1 cellular context compared by ENCODE assay signal in the genomic region with DNA sequence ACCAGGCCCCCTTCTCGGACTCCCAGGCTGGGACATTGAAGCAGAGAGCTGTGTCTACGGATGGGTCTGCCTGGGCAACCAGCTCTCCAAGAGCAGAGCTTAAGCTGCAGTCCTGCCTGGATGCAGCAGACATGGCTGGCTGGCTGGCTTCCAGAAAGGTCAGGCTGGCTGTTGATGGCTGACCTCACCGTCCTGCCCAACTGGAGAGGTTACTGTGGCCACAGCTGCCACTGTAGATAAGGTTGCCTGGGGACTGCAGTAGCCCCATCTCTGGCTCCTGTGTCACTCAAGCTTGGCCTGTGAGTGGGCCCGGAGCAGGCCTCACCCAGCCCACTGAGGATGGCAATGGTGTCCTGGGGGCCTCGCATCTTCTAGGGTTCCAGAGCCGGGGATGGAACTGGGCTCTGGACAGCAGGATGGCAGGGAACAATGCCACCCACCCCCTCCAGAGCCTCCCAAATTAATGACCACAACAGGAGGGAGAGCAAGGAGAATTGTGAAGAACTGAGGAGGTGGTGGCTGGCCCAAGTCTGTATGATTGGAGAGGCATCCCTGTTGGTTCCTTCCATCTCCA.
A peak's percentile ranks its signal among the peaks of the same experiment; 100 is the strongest.
TF ChIP-seq lines count a peak whose summit lies in the region.

No MANE protein-coding gene starts in this region.

TF ChIP-seq in K562, 482 proteins besides CTCF, POLR2A, EP300 and RAD21 (continued from another document):
- TF ChIP-seq, protein P1, sequence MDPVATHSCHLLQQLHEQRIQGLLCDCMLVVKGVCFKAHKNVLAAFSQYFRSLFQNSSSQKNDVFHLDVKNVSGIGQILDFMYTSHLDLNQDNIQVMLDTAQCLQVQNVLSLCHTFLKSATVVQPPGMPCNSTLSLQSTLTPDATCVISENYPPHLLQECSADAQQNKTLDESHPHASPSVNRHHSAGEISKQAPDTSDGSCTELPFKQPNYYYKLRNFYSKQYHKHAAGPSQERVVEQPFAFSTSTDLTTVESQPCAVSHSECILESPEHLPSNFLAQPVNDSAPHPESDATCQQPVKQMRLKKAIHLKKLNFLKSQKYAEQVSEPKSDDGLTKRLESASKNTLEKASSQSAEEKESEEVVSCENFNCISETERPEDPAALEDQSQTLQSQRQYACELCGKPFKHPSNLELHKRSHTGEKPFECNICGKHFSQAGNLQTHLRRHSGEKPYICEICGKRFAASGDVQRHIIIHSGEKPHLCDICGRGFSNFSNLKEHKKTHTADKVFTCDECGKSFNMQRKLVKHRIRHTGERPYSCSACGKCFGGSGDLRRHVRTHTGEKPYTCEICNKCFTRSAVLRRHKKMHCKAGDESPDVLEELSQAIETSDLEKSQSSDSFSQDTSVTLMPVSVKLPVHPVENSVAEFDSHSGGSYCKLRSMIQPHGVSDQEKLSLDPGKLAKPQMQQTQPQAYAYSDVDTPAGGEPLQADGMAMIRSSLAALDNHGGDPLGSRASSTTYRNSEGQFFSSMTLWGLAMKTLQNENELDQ (CRISPR knock-in tag; IDR thresholded peaks at IDR 0.05; ENCODE audit: borderline replicate concordance) = no peak
- TF ChIP-seq ZNF311 (CRISPR knock-in tag; IDR thresholded peaks at IDR 0.05) (no peak; the same call in 1 of the 2 replicates), XRCC5 (IDR thresholded peaks at IDR 0.05; ENCODE audit: low read depth, low read length) (0 out of 2 replicates have a peak, but pooled peaks have one; percentile 11), CHD2 (IDR thresholded peaks at IDR 0.05; ENCODE audit: low read depth, low read length) (0 out of 2 replicates have a peak, but pooled peaks have one; percentile 19), MAFG (tag; conservative IDR thresholded peaks at IDR 0.05) (no peak), NFIX (CRISPR knock-in tag; IDR thresholded peaks at IDR 0.05; ENCODE audit: low read depth) (peak; percentile 9; the same call in 1 of the 2 replicates), NBN (IDR thresholded peaks at IDR 0.05; ENCODE audit: low read depth) (no peak), GABPB2 (CRISPR knock-in tag; conservative IDR thresholded peaks at IDR 0.05) (no peak), FOXA1 (IDR thresholded peaks at IDR 0.05; ENCODE audit: borderline replicate concordance) (no peak), PTRF (tag; IDR thresholded peaks at IDR 0.05) (no peak), ZNF707 (CRISPR knock-in tag; conservative IDR thresholded peaks at IDR 0.05) (no peak), FOXP1 (CRISPR knock-in tag; IDR thresholded peaks at IDR 0.05) (peak; percentile 5; the same call in 1 of the 2 replicates), ZNF143 (CRISPR knock-in tag; IDR thresholded peaks at IDR 0.05) (no peak), ZNF79 (CRISPR knock-in tag; IDR thresholded peaks at IDR 0.05; ENCODE audit: low read depth) (no peak), ZNF57 (CRISPR knock-in tag; IDR thresholded peaks at IDR 0.05) (no peak), SAFB (IDR thresholded peaks at IDR 0.05; ENCODE audit: borderline replicate concordance, low read depth, low read length) (no peak), RNF2 (IDR thresholded peaks at IDR 0.05) (peak; percentile 96), SMARCC2 (IDR thresholded peaks at IDR 0.05; ENCODE audit: low read depth) (peak; percentile 82), ETS2 (tag; IDR thresholded peaks at IDR 0.05; ENCODE audit: borderline replicate concordance, poor library complexity, severe bottlenecking) (no peak), ZNF239 (CRISPR knock-in tag; IDR thresholded peaks at IDR 0.05) (no peak; the same call in 1 of the 2 replicates)
- TF ChIP-seq, protein P2, sequence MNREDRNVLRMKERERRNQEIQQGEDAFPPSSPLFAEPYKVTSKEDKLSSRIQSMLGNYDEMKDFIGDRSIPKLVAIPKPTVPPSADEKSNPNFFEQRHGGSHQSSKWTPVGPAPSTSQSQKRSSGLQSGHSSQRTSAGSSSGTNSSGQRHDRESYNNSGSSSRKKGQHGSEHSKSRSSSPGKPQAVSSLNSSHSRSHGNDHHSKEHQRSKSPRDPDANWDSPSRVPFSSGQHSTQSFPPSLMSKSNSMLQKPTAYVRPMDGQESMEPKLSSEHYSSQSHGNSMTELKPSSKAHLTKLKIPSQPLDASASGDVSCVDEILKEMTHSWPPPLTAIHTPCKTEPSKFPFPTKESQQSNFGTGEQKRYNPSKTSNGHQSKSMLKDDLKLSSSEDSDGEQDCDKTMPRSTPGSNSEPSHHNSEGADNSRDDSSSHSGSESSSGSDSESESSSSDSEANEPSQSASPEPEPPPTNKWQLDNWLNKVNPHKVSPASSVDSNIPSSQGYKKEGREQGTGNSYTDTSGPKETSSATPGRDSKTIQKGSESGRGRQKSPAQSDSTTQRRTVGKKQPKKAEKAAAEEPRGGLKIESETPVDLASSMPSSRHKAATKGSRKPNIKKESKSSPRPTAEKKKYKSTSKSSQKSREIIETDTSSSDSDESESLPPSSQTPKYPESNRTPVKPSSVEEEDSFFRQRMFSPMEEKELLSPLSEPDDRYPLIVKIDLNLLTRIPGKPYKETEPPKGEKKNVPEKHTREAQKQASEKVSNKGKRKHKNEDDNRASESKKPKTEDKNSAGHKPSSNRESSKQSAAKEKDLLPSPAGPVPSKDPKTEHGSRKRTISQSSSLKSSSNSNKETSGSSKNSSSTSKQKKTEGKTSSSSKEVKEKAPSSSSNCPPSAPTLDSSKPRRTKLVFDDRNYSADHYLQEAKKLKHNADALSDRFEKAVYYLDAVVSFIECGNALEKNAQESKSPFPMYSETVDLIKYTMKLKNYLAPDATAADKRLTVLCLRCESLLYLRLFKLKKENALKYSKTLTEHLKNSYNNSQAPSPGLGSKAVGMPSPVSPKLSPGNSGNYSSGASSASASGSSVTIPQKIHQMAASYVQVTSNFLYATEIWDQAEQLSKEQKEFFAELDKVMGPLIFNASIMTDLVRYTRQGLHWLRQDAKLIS (CRISPR knock-in tag; IDR thresholded peaks at IDR 0.05) = no peak
- TF ChIP-seq, protein P3, sequence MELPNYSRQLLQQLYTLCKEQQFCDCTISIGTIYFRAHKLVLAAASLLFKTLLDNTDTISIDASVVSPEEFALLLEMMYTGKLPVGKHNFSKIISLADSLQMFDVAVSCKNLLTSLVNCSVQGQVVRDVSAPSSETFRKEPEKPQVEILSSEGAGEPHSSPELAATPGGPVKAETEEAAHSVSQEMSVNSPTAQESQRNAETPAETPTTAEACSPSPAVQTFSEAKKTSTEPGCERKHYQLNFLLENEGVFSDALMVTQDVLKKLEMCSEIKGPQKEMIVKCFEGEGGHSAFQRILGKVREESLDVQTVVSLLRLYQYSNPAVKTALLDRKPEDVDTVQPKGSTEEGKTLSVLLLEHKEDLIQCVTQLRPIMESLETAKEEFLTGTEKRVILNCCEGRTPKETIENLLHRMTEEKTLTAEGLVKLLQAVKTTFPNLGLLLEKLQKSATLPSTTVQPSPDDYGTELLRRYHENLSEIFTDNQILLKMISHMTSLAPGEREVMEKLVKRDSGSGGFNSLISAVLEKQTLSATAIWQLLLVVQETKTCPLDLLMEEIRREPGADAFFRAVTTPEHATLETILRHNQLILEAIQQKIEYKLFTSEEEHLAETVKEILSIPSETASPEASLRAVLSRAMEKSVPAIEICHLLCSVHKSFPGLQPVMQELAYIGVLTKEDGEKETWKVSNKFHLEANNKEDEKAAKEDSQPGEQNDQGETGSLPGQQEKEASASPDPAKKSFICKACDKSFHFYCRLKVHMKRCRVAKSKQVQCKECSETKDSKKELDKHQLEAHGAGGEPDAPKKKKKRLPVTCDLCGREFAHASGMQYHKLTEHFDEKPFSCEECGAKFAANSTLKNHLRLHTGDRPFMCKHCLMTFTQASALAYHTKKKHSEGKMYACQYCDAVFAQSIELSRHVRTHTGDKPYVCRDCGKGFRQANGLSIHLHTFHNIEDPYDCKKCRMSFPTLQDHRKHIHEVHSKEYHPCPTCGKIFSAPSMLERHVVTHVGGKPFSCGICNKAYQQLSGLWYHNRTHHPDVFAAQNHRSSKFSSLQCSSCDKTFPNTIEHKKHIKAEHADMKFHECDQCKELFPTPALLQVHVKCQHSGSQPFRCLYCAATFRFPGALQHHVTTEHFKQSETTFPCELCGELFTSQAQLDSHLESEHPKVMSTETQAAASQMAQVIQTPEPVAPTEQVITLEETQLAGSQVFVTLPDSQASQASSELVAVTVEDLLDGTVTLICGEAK (IDR thresholded peaks at IDR 0.05) = no peak
- TF ChIP-seq, protein P3 (CRISPR knock-in tag; IDR thresholded peaks at IDR 0.05) = no peak
- TF ChIP-seq, protein P4, sequence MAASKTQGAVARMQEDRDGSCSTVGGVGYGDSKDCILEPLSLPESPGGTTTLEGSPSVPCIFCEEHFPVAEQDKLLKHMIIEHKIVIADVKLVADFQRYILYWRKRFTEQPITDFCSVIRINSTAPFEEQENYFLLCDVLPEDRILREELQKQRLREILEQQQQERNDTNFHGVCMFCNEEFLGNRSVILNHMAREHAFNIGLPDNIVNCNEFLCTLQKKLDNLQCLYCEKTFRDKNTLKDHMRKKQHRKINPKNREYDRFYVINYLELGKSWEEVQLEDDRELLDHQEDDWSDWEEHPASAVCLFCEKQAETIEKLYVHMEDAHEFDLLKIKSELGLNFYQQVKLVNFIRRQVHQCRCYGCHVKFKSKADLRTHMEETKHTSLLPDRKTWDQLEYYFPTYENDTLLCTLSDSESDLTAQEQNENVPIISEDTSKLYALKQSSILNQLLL (CRISPR knock-in tag; IDR thresholded peaks at IDR 0.05; ENCODE audit: borderline replicate concordance) = no peak
- TF ChIP-seq, protein P5, sequence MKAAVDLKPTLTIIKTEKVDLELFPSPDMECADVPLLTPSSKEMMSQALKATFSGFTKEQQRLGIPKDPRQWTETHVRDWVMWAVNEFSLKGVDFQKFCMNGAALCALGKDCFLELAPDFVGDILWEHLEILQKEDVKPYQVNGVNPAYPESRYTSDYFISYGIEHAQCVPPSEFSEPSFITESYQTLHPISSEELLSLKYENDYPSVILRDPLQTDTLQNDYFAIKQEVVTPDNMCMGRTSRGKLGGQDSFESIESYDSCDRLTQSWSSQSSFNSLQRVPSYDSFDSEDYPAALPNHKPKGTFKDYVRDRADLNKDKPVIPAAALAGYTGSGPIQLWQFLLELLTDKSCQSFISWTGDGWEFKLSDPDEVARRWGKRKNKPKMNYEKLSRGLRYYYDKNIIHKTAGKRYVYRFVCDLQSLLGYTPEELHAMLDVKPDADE (conservative IDR thresholded peaks at IDR 0.05; ENCODE audit: control insufficient read depth, low read depth, low read length) = no peak
- TF ChIP-seq, protein P6, sequence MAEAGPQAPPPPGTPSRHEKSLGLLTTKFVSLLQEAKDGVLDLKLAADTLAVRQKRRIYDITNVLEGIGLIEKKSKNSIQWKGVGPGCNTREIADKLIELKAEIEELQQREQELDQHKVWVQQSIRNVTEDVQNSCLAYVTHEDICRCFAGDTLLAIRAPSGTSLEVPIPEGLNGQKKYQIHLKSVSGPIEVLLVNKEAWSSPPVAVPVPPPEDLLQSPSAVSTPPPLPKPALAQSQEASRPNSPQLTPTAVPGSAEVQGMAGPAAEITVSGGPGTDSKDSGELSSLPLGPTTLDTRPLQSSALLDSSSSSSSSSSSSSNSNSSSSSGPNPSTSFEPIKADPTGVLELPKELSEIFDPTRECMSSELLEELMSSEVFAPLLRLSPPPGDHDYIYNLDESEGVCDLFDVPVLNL (CRISPR knock-in tag; IDR thresholded peaks at IDR 0.05; ENCODE audit: low read depth) = no peak
